Comparison of ENCODE assay signal across 8 cellular contexts in the genomic region with DNA sequence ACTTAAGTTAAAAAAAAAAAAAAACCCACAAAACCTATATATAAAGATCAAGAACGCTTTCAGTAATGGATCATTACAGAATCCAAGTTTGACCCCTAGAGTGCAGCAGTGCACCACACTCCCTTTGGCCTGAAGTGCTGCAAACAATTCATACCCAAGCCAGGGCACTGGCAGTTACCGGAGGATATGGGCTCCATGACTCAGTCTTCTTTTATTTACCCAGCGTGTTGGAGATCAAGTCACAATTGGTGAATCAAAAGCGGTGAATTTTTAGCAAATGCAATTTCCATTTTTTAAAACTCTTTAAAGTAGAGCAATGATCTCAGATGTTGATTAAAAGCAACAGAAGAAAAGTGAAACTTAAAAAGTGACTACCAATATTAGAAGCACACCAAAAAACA. TPM values are rescaled to one million over a fixed set of nuclear protein-coding genes. Genes with fewer than 3 reads are reported as not detected.
DNase-seq lines count a peak whose midpoint lies in the region; ATAC-seq, FAIRE-seq and TF ChIP-seq lines count a peak whose summit lies in the region.

No MANE protein-coding gene starts in this region.

- no peaks in the 10 kb centered on the region for H3K9me2 ChIP-seq in OCI-LY7 (ENCODE audit: insufficient read depth, low read length)

- peaks cover 28% of the 10 kb centered on the region for H3K36me3 ChIP-seq in OCI-LY7 (ENCODE audit: insufficient read depth, low read length)

- peak overlapping the region; percentile 29; the same call in 1 of the 2 replicates for H3K4me3 ChIP-seq in GM12864 (ENCODE audit: low read depth, low read length)
- H3K4me3 ChIP-seq in OCI-LY7 (ENCODE audit: low read depth, low read length, poor library complexity, severe bottlenecking): peak overlapping the region; percentile 58

- peak; percentile 60 for DNase-seq in GM12864 (ENCODE audit: low read depth)
- DNase-seq in HTR-8/SVneo (ENCODE audit: insufficient read length, low spot score): peak; percentile 95
- DNase-seq in OCI-LY7 (ENCODE audit: low spot score): peak; percentile 84
- DNase-seq in activated T-cell treated with anti-CD3 and anti-CD28 coated beads for 24 hours (ENCODE audit: low read depth): peak; percentile 74
- peak; percentile 58 for DNase-seq in epithelial cell of prostate (ENCODE audit: low read depth, low spot score)
- DNase-seq in myocyte (ENCODE audit: low read depth): peak; percentile 87
- peak; percentile 55 to 56 for DNase-seq in stimulated activated CD8-positive, alpha-beta memory T cell treated with anti-CD3 and anti-CD28 coated beads, Interleukin-7, amount 100 ng/mL, for 1 hour (ENCODE audit: low read depth in 2 of 2)

- H4K20me1 ChIP-seq in OCI-LY7 (ENCODE audit: insufficient read depth, low read length): no peaks in the 10 kb centered on the region

- TF ChIP-seq CTCF in GM12864 (IDR thresholded peaks at IDR 0.05; ENCODE audit: low read depth, low read length, missing control alignments) (peak; percentile 77), OCI-LY7 (conservative IDR thresholded peaks at IDR 0.05; ENCODE audit: low read length) (peak; percentile 98)

- H3K4me1 ChIP-seq in OCI-LY7 (ENCODE audit: insufficient read depth, low read length, poor library complexity, severe bottlenecking): peaks cover 28% of the 10 kb centered on the region

- FAIRE-seq in HTR-8/SVneo (lab: Jason Lieb, UNC): peak; percentile 67

- CTCF ChIA-PET in OCI-LY7 (lab: Charles Lee; ENCODE audit: unreplicated experiment): interaction anchor here (0.6 to 1.7 kb wide), 3 partner anchors 26 to 78 kb away, joined by 3 to 6 read pairs (median 4); no protein-coding TSS in a partner anchor

- intact Hi-C loops in OCI-LY7 (cut with micrococcal nuclease; ENCODE audit: unreplicated experiment): loop anchor here (1.0 to 2.0 kb wide), 2 partner anchors 80 to 241 kb away; no protein-coding TSS in a partner anchor

- H2AFZ ChIP-seq in OCI-LY7 (ENCODE audit: low read length): peak overlapping the region; percentile 20; the same call in 1 of the 2 replicates

- BruUV-seq in OCI-LY7 (replicated peaks; lab: Mats Ljungman, UMichigan): TSS peak; percentile 48

- no peak for ATAC-seq in GM19023 (IDR thresholded peaks at IDR 0.05; ENCODE audit: unreplicated experiment)

- H3K79me2 ChIP-seq in OCI-LY7 (ENCODE audit: insufficient read depth, low read depth, low read length): peaks cover 11% of the 10 kb centered on the region; the same call in 1 of the 2 replicates

- POLR2A ChIA-PET in OCI-LY7 (lab: Charles Lee): interaction anchor here (0.6 to 2.6 kb wide), 12 partner anchors 9 to 1027 kb away, joined by 3 to 15 read pairs (median 4); no protein-coding TSS in a partner anchor

- peak overlapping the region; percentile 86 for H3K4me2 ChIP-seq in OCI-LY7 (ENCODE audit: low read length)

- H3K27ac ChIP-seq in OCI-LY7 (ENCODE audit: low read depth, low read length, poor library complexity, severe bottlenecking): peak overlapping the region; percentile 55
- no peak overlapping the region for H3K27ac ChIP-seq in epithelial cell of prostate

- H3K9me3 ChIP-seq in OCI-LY7 (ENCODE audit: low read length): no peaks in the 10 kb centered on the region

RNA-seq across cellular contexts. Expression of a gene that starts 46.5 kb away (rescaled TPM):
- 35.4 and 36.8 TPM in 2 replicates for total RNA-seq in OCI-LY7 (2014; rRNA removed; shearing (Covaris generic))
- total RNA-seq in OCI-LY7 (2022): 69.7 and 81.0 TPM in 2 replicates
- total RNA-seq in myocyte: 24.6 and 26.5 TPM in 2 replicates
- 8.3 TPM for polyA plus RNA-seq in myocyte (2012)
